12 cellular contexts compared by ENCODE assay signal in genomic region chr4:3851881-3852280, GRCh38.
A peak's percentile ranks its signal among the peaks of the same experiment; 100 is the strongest.
DNase-seq lines count a peak whose midpoint lies in the region; ATAC-seq and TF ChIP-seq lines count a peak whose summit lies in the region.
"Had no signal": no experiment of that assay in that cellular context is flagged by ENCODE, and none has a peak within 500 bp of the region (broad histone marks: within the 10 kb centered on the region; RNA-seq: fewer than 3 reads in every experiment).

No MANE protein-coding gene starts in this region.

- H3K27ac ChIP-seq in endodermal cell (ENCODE audit: low read depth, low read length), result peak overlapping the region; percentile 74
- H3K27ac ChIP-seq: 22Rv1 had no signal

- peaks cover 13% of the 10 kb centered on the region for H3K36me3 Mint-ChIP-seq in endodermal cell (ENCODE audit: low read depth)

- 85 to 87% methylated on average over 6 to 10 of the region's 10 CpGs for whole genome bisulfite sequencing in endodermal cell (ENCODE audit: insufficient coverage in 1 of 2, insufficient read length in 1 of 2), 2 experiments

- DNase-seq in NCI-H2029 (lab: John Stamatoyannopoulos, UW) (peak; percentile 24), NCI-H2029 treated with DMSO at 0.1 percent for 48 hours (lab: John Stamatoyannopoulos, UW) (no peak), DMS 273 treated with DMSO at 0.1 percent for 48 hours (lab: John Stamatoyannopoulos, UW) (peak; percentile 48), NCI-H1694 treated with DMSO at 0.1 percent for 48 hours (lab: John Stamatoyannopoulos, UW) (peak; percentile 58), endodermal cell (peak; percentile 63), NCI-H1930 (lab: John Stamatoyannopoulos, UW) (no peak)
- DNase-seq in activated CD4-positive, alpha-beta T cell treated with anti-CD3 and anti-CD28 coated beads for 4 hours, result no peak
- DNase-seq: NCI-H1092 treated with DMSO at 0.1 percent for 48 hours, NCI-H2227 treated with DMSO at 0.1 percent for 48 hours, SHP77 treated with DMSO at 0.1 percent for 48 hours had no signal

- H3K27me3 ChIP-seq in endodermal cell (ENCODE audit: control insufficient read depth, insufficient read depth, low read length, poor library complexity, severe bottlenecking), result no peaks in the 10 kb centered on the region

- TF ChIP-seq CTCF in endodermal cell (conservative IDR thresholded peaks at IDR 0.05), result no peak

- no peak overlapping the region for H3K9ac ChIP-seq in endodermal cell (ENCODE audit: extremely low read depth, low read length, poor library complexity, severe bottlenecking)

- H3K4me1 ChIP-seq in endodermal cell (ENCODE audit: control insufficient read depth, insufficient read depth, low read length), result peaks cover 4% of the 10 kb centered on the region

- no peaks in the 10 kb centered on the region for H3K36me3 ChIP-seq in endodermal cell (ENCODE audit: control insufficient read depth, insufficient read depth, low read length)

- H3K9me3 Mint-ChIP-seq in endodermal cell, result peaks cover 19% of the 10 kb centered on the region

- H3K27ac Mint-ChIP-seq in endodermal cell, result no peak overlapping the region

- H3K4me3 Mint-ChIP-seq in endodermal cell, result no peak overlapping the region

- peaks cover 30% of the 10 kb centered on the region for H3K4me1 Mint-ChIP-seq in endodermal cell

- no peak overlapping the region for H3K4me3 ChIP-seq in endodermal cell (ENCODE audit: low read length)

- ATAC-seq in HG02763 (IDR thresholded peaks at IDR 0.05; ENCODE audit: unreplicated experiment), result no peak

- peaks cover 12% of the 10 kb centered on the region for H3K27me3 Mint-ChIP-seq in endodermal cell (ENCODE audit: insufficient read depth)

- H3K9me3 ChIP-seq in endodermal cell (ENCODE audit: control insufficient read depth, low read length), result peaks cover 32% of the 10 kb centered on the region

Comparison
In these comparisons a context has a peak if more than half of its experiments do, and no peak if none do; other contexts are left out.
1. DNase-seq: peak in NCI-H2029 (single experiment), DMS 273 treated with DMSO at 0.1 percent for 48 hours (single experiment), NCI-H1694 treated with DMSO at 0.1 percent for 48 hours (single experiment) and endodermal cell (single experiment); none in NCI-H2029 treated with DMSO at 0.1 percent for 48 hours (single experiment), NCI-H1930 (0 of 2) and activated CD4-positive, alpha-beta T cell treated with anti-CD3 and anti-CD28 coated beads for 4 hours (0 of 2).